In the genomic region with DNA sequence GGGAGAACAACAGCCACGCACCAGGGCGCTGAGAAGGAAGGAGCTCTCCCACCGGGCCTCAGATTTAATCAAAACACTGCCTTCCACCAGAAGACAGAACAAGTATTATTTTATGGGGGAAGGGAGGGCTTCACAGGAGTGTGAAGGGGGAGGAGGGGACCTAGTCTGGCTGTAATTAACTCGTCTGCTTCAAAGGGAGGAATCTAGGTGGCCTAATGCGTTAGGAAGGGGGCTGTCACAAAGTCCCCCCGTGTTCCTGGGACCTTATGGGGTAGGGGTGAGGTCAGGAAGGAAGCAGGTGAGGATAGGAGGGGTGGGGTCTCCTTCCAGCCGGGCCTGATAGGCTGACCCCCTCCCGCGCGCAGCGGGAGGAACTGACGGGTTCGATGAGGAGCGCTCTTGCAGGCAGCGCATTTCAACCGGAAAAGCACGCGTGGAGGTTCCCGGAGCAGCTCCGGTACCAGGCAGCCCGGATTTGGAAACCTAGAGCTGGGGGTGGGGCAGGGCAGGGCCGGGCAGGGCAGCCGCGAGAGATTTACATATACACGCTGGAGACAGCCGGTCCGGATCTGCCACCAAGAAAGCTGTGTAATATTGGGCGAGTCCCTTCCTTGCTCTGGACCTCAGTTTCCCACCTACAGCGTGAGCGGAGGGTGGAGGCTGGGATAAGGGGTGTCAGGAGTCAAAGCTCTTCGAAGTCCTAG, we compare ENCODE assay signal across 8 cellular contexts. TPM values are rescaled to one million over a fixed set of nuclear protein-coding genes. Genes with fewer than 3 reads are reported as not detected.
A peak's percentile ranks its signal among the peaks of the same experiment; 100 is the strongest.
DNase-seq lines count a peak whose midpoint lies in the region; ATAC-seq and TF ChIP-seq lines count a peak whose summit lies in the region.

No MANE protein-coding gene starts in this region.

- H4K5ac ChIP-seq in H9 (ENCODE audit: insufficient read length, low read depth, low read length): no peak overlapping the region

- H3K23ac ChIP-seq in H9 (ENCODE audit: insufficient read length, low read depth, low read length): no peak overlapping the region

- H3K56ac ChIP-seq in H9 (ENCODE audit: insufficient read length, low read depth, low read length): no peak overlapping the region

- no CpG with 5 or more reads among the region's 31 CpGs for WGBS in H9 (ENCODE audit: extremely low coverage, insufficient read length, low lambda C conversion rate)

- no peak overlapping the region for H2BK20ac ChIP-seq in H9 (ENCODE audit: low read depth, low read length, poor library complexity, severe bottlenecking)

- 0 out of 2 replicates have a peak, but pooled peaks cover 2% of the 10 kb centered on the region for H3K79me2 ChIP-seq in H9 (ENCODE audit: insufficient read depth, low read length)

- DNase-seq in H9 (no peak), T-helper 9 cell (peak; percentile 8), dermis blood vessel endothelial cell (peak; percentile 70), memory B cell (ENCODE audit: low spot score in 2 of 2) (peak in 1 of 2 donors; percentile 19), SK-N-DZ (ENCODE audit: low spot score) (no peak), GDM1 (lab: John Stamatoyannopoulos, UW) (no peak)

- peak overlapping the region; percentile 83; the same call in 1 of the 2 replicates for H3K14ac ChIP-seq in H9 (ENCODE audit: insufficient read depth, low read length)

- peaks cover 2% of the 10 kb centered on the region for H4K20me1 ChIP-seq in H9 (ENCODE audit: control insufficient read depth, insufficient read depth, insufficient read length)

- peak overlapping the region; percentile 76 to 87 (median 85) for H3K4me3 ChIP-seq in subcutaneous abdominal adipose tissue (ENCODE audit: low read depth in 1 of 5, low read length in 5 of 5)

- H3K9ac ChIP-seq in H9 (ENCODE audit: extremely low read depth, insufficient read length, low read length) (no peak overlapping the region), subcutaneous abdominal adipose tissue (ENCODE audit: low read length in 5 of 5) (peak overlapping the region; percentile 68 to 93 (median 76))

- no peak overlapping the region for H3K27ac ChIP-seq in H9 (ENCODE audit: insufficient read length, low read depth, low read length)
- peak overlapping the region; percentile 70 for H3K27ac ChIP-seq in subcutaneous abdominal adipose tissue (ENCODE audit: low read depth, low read length)

- no peak overlapping the region for H3K4ac ChIP-seq in H9 (ENCODE audit: low read depth, low read length)

- no peak overlapping the region for H2BK5ac ChIP-seq in H9 (ENCODE audit: insufficient read length, low read length)

- peak overlapping the region; percentile 94 for H3K4me2 ChIP-seq in H9 (ENCODE audit: insufficient read depth, insufficient read length, low read length)

- no peak overlapping the region for H2BK15ac ChIP-seq in H9 (ENCODE audit: low read depth, low read length)

- H3K4me3 Mint-ChIP-seq in H9 (peak overlapping the region; percentile 74 to 87), memory B cell (peak overlapping the region; percentile 87)

- H2BK120ac ChIP-seq in H9 (ENCODE audit: low read depth, low read length, poor library complexity, severe bottlenecking): no peak overlapping the region

- H3K27ac Mint-ChIP-seq in H9 (no peak overlapping the region; a peak in 1 of 7 replicates), memory B cell (peak overlapping the region; percentile 65)

- H3K4me1 Mint-ChIP-seq in H9 (peaks cover 50 to 54% of the 10 kb centered on the region in 2 experiments), memory B cell (peaks cover 17% of the 10 kb centered on the region)

- TF ChIP-seq CTCF in H9 (conservative IDR thresholded peaks at IDR 0.05): no peak

- H3K18ac ChIP-seq in H9 (ENCODE audit: insufficient read length, low read depth, low read length): no peak overlapping the region

- ATAC-seq in memory B cell (ENCODE audit: low read depth): no peak
- ATAC-seq in HG02571 (IDR thresholded peaks at IDR 0.05; ENCODE audit: unreplicated experiment): no peak

- no peak overlapping the region for H2BK12ac ChIP-seq in H9 (ENCODE audit: insufficient read length, low read depth, low read length)

- no peak overlapping the region for H4K91ac ChIP-seq in H9 (ENCODE audit: insufficient read length, low read depth, low read length)

- H3K27me3 ChIP-seq in H9 (ENCODE audit: insufficient read depth, low read length) (no peaks in the 10 kb centered on the region; the same call in 1 of the 2 replicates), subcutaneous abdominal adipose tissue (ENCODE audit: control insufficient read depth in 5 of 5, insufficient read depth in 4 of 5, low read length in 5 of 5) (no peaks in the 10 kb centered on the region)

- H2AK5ac ChIP-seq in H9 (ENCODE audit: insufficient read length, low read length): no peak overlapping the region

- peaks cover 2% of the 10 kb centered on the region for H3K79me1 ChIP-seq in H9 (ENCODE audit: insufficient read depth, low read depth, low read length, poor library complexity, severe bottlenecking)

- H3K9me3 Mint-ChIP-seq in H9 (no peaks in the 10 kb centered on the region; a peak in 1 of 5 replicates), memory B cell (no peaks in the 10 kb centered on the region)

- H3K9me3 ChIP-seq in H9 (ENCODE audit: control insufficient read depth, low read depth, low read length) (no peaks in the 10 kb centered on the region), subcutaneous abdominal adipose tissue (ENCODE audit: control insufficient read depth in 5 of 5, low read length in 5 of 5) (no peaks in the 10 kb centered on the region)

- H3K23me2 ChIP-seq in H9 (ENCODE audit: insufficient read length, low read depth, low read length, poor library complexity, severe bottlenecking): peaks cover 21% of the 10 kb centered on the region

- H2AFZ ChIP-seq in H9 (ENCODE audit: low read length): no peak overlapping the region

- no peaks in the 10 kb centered on the region; the same call in 1 of the 2 replicates for H3K4me1 ChIP-seq in H9 (ENCODE audit: insufficient read depth, low read length)
- peaks cover 3 to 70% (median 57%) of the 10 kb centered on the region in 5 donors for H3K4me1 ChIP-seq in subcutaneous abdominal adipose tissue (ENCODE audit: control insufficient read depth in 5 of 5, insufficient read depth in 5 of 5, low read length in 5 of 5)

- peaks cover 0 to 7% (median 0%) of the 10 kb centered on the region in 3 experiments; a peak in 4 of 7 replicates for H3K36me3 Mint-ChIP-seq in H9 (ENCODE audit: insufficient read depth in 1 of 3, low read depth in 3 of 3)
- H3K36me3 Mint-ChIP-seq in memory B cell: no peaks in the 10 kb centered on the region

- H3K36me3 ChIP-seq in subcutaneous abdominal adipose tissue (ENCODE audit: control insufficient read depth in 5 of 5, insufficient read depth in 5 of 5, low read length in 5 of 5): no peaks in the 10 kb centered on the region

- no peak overlapping the region for H3T11ph ChIP-seq in H9 (ENCODE audit: low read length)

- no peak overlapping the region for H4K8ac ChIP-seq in H9 (replicated peaks; ENCODE audit: insufficient read length, low read depth, low read length)

- H3K27me3 Mint-ChIP-seq in H9 (ENCODE audit: low read depth) (peaks cover 25% of the 10 kb centered on the region), memory B cell (peaks cover 22% of the 10 kb centered on the region)

RNA-seq across cellular contexts. Expression of gene SHB, which starts 2.0 kb away (rescaled TPM):
- total RNA-seq in H9 (2021): 13.8 and 14.6 TPM in 2 replicates
- total RNA-seq in dermis blood vessel endothelial cell: 32.8 and 33.4 TPM in 2 replicates
- polyA plus RNA-seq in SK-N-DZ (2014; cell fraction: cytosol; rRNA removed): 8.5 and 9.6 TPM in 2 replicates
- polyA plus RNA-seq in SK-N-DZ (2014; cell fraction: nucleus; rRNA removed): 5.3 and 5.8 TPM in 2 replicates

Comparison
In these comparisons a context has a peak if more than half of its experiments do, and no peak if none do; other contexts are left out.
1. DNase-seq: peak in T-helper 9 cell (single experiment) and dermis blood vessel endothelial cell (single experiment); none in H9 (single experiment), SK-N-DZ (single experiment) and GDM1 (single experiment).